ENCODE assay signal across 23 cellular contexts in genomic region chr3:127488740-127489139, GRCh38.
DNase-seq lines count a peak whose midpoint lies in the region; ATAC-seq, FAIRE-seq and TF ChIP-seq lines count a peak whose summit lies in the region.
"Had no signal": no experiment of that assay in that cellular context is flagged by ENCODE, and none has a peak within 500 bp of the region (broad histone marks: within the 10 kb centered on the region; RNA-seq: fewer than 3 reads in every experiment).

No MANE protein-coding gene starts in this region.

- no peak overlapping the region for H2AFZ ChIP-seq in H1 (ENCODE audit: low read length)
- H2AFZ ChIP-seq: GM23248, PC-9 had no signal

- H2BK15ac ChIP-seq in H1 (ENCODE audit: low read length), result no peak overlapping the region

- no peak overlapping the region for H4K8ac ChIP-seq in H1 (ENCODE audit: extremely low read depth, insufficient read depth, low read length)

- H3K56ac ChIP-seq in H1 (replicated peaks; ENCODE audit: insufficient read length, low read depth, low read length), result no peak overlapping the region

- no peak for TF ChIP-seq CTCF in H1 (IDR thresholded peaks at IDR 0.05; ENCODE audit: control extremely low read depth in 1 of 3, insufficient read depth in 1 of 3, low read depth in 1 of 3, low read length in 3 of 3)

- H3K4me1 Mint-ChIP-seq in activated naive CD4-positive, alpha-beta T cell treated with anti-CD3 and anti-CD28 coated beads for 36 hours (ENCODE audit: low read depth), result peaks cover 9% of the 10 kb centered on the region
- H3K4me1 Mint-ChIP-seq in activated naive CD4-positive, alpha-beta T cell treated with anti-CD3 and anti-CD28 coated beads, Interleukin-2, amount 10 ng/mL, durations not matched to agents 7 days and 5 days, result peaks cover 8% of the 10 kb centered on the region

- ATAC-seq in GM18498 (IDR thresholded peaks at IDR 0.05; ENCODE audit: unreplicated experiment), result no peak
- ATAC-seq: A549, Right ventricle myocardium inferior had no signal

- peaks cover 0 to 4% (median under 1%) of the 10 kb centered on the region in 4 experiments; a peak in 2 of 8 replicates for H3K36me3 ChIP-seq in H1 (ENCODE audit: control insufficient read depth in 2 of 4, insufficient read depth in 4 of 4, low read length in 3 of 4)
- H3K36me3 ChIP-seq: BLaER1 treated with 17β-estradiol and CSF1 and Interleukin-3, amounts not matched to agents 10 nM and 100 nM; SJCRH30 had no signal

- peak; percentile 2 for DNase-seq in activated naive CD4-positive, alpha-beta T cell treated with anti-CD3 and anti-CD28 coated beads for 36 hours
- no peak for DNase-seq in activated naive CD4-positive, alpha-beta T cell treated with anti-CD3 and anti-CD28 coated beads, Interleukin-2, amount 10 ng/mL, durations not matched to agents 7 days and 5 days
- DNase-seq in H1 (ENCODE audit: low read depth in 1 of 2, low spot score in 2 of 2) (no peak), mesenteric fat pad (ENCODE audit: low spot score) (peak; percentile 74), ureter (ENCODE audit: low spot score) (peak; percentile 15), erythroblast (lab: John Stamatoyannopoulos, UW) (no peak)
- DNase-seq: AML-193; CD4-positive, alpha-beta T cell; GM23248; HCEC 1CT; MM.1S; NCI-H2029 treated with DMSO at 0.1 percent for 48 hours; NCI-H446 treated with DMSO at 0.1 percent for 48 hours; NCI-H526 treated with DMSO at 0.1 percent for 48 hours; PC-9; SJCRH30 had no signal

- no peak overlapping the region for H2BK120ac ChIP-seq in H1 (replicated peaks; ENCODE audit: low read depth, low read length)

- H3K79me2 ChIP-seq in H1 (ENCODE audit: control insufficient read depth in 1 of 2, insufficient read depth in 2 of 2, low read length in 2 of 2), result no peaks in the 10 kb centered on the region

- 0 out of 2 replicates have a peak overlapping the region, but pooled peaks have one; percentile 27 for H2BK12ac ChIP-seq in H1 (ENCODE audit: low read depth, low read length)

- H3K27me3 Mint-ChIP-seq in activated naive CD4-positive, alpha-beta T cell treated with anti-CD3 and anti-CD28 coated beads for 36 hours (ENCODE audit: low read depth), result peaks cover 24% of the 10 kb centered on the region
- H3K27me3 Mint-ChIP-seq in activated naive CD4-positive, alpha-beta T cell treated with anti-CD3 and anti-CD28 coated beads, Interleukin-2, amount 10 ng/mL, durations not matched to agents 7 days and 5 days, result peaks cover 41% of the 10 kb centered on the region

- H3K27ac Mint-ChIP-seq in activated naive CD4-positive, alpha-beta T cell treated with anti-CD3 and anti-CD28 coated beads for 36 hours, result no peak overlapping the region
- no peak overlapping the region for H3K27ac Mint-ChIP-seq in activated naive CD4-positive, alpha-beta T cell treated with anti-CD3 and anti-CD28 coated beads, Interleukin-2, amount 10 ng/mL, durations not matched to agents 7 days and 5 days
- H3K27ac Mint-ChIP-seq: CD4-positive, alpha-beta T cell; IgD-negative memory B cell had no signal

- no peak overlapping the region for H2BK20ac ChIP-seq in H1 (ENCODE audit: low read length)

- no peak overlapping the region for H3K4me3 Mint-ChIP-seq in activated naive CD4-positive, alpha-beta T cell treated with anti-CD3 and anti-CD28 coated beads for 36 hours
- H3K4me3 Mint-ChIP-seq in activated naive CD4-positive, alpha-beta T cell treated with anti-CD3 and anti-CD28 coated beads, Interleukin-2, amount 10 ng/mL, durations not matched to agents 7 days and 5 days, result no peak overlapping the region
- H3K4me3 Mint-ChIP-seq: CD4-positive, alpha-beta T cell; IgD-negative memory B cell had no signal

- no peak overlapping the region for H3K9ac ChIP-seq in H1 (replicated peaks in 1 of 4; ENCODE audit: extremely low read depth in 1 of 4, low read depth in 3 of 4, low read length in 3 of 4)
- H3K9ac ChIP-seq: BLaER1 treated with 17β-estradiol and CSF1 and Interleukin-3, amounts not matched to agents 10 nM and 100 nM; GM23248; KMS-11 had no signal

- no peak overlapping the region for H4K91ac ChIP-seq in H1 (replicated peaks; ENCODE audit: insufficient read length, low read length)

- WGBS in H1 (ENCODE audit: extremely low coverage in 1 of 2, insufficient coverage in 1 of 2, insufficient read length in 1 of 2, insufficient replicate concordance in 2 of 2, low coverage in 1 of 2, low lambda C conversion rate in 2 of 2, missing lambda C conversion rate in 1 of 2), 2 experiments, result 94% methylated on average over 3 of the region's 3 CpGs; no CpG with 5 or more reads in 1 of the 2 experiments

- no peaks in the 10 kb centered on the region for H3K9me3 Mint-ChIP-seq in activated naive CD4-positive, alpha-beta T cell treated with anti-CD3 and anti-CD28 coated beads for 36 hours
- H3K9me3 Mint-ChIP-seq in activated naive CD4-positive, alpha-beta T cell treated with anti-CD3 and anti-CD28 coated beads, Interleukin-2, amount 10 ng/mL, durations not matched to agents 7 days and 5 days, result no peaks in the 10 kb centered on the region
- H3K9me3 Mint-ChIP-seq: CD4-positive, alpha-beta T cell had no signal

- no peaks in the 10 kb centered on the region for H3K79me1 ChIP-seq in H1 (ENCODE audit: low read depth, low read length)

- no peak overlapping the region for H3K23ac ChIP-seq in H1 (ENCODE audit: insufficient read length)

- no peaks in the 10 kb centered on the region for H4K20me1 ChIP-seq in H1 (replicated peaks in 1 of 2; ENCODE audit: control insufficient read depth in 1 of 2, insufficient read depth in 2 of 2, low read length in 2 of 2)

- no peaks in the 10 kb centered on the region for H3K27me3 ChIP-seq in H1 (replicated peaks in 1 of 4; ENCODE audit: control insufficient read depth in 3 of 4, extremely low read depth in 1 of 4, insufficient read depth in 3 of 4, low read length in 3 of 4)
- H3K27me3 ChIP-seq: BLaER1 treated with 17β-estradiol and CSF1 and Interleukin-3, amounts not matched to agents 10 nM and 100 nM had no signal

- H2BK5ac ChIP-seq in H1 (ENCODE audit: low read depth, low read length), result no peak overlapping the region

- POLR2A ChIA-PET in H1 (lab: Charles Lee; ENCODE audit: partially characterized antibody), result no interaction called here

- TF ChIP-seq EP300 in H1 (IDR thresholded peaks at IDR 0.05; ENCODE audit: borderline replicate concordance in 1 of 2, low read depth in 2 of 2, low read length in 2 of 2), result no peak

- H3K4me1 ChIP-seq in H1 (replicated peaks in 1 of 4; ENCODE audit: control insufficient read depth in 3 of 4, insufficient read depth in 4 of 4, low read length in 3 of 4), result peaks cover 0 to 4% (median 2%) of the 10 kb centered on the region in 4 experiments; a peak in 2 of 7 replicates
- H3K4me1 ChIP-seq: A549, SJCRH30 had no signal

- H3K27ac ChIP-seq in H1 (ENCODE audit: low read depth, low read length), result no peak overlapping the region
- H3K27ac ChIP-seq: A549; BLaER1 treated with 17β-estradiol and CSF1 and Interleukin-3, amounts not matched to agents 10 nM and 100 nM; GM23248; KMS-11; PC-9; SJCRH30 had no signal

- H3K4me2 ChIP-seq in H1 (ENCODE audit: insufficient read depth in 1 of 2, low read depth in 2 of 2, low read length in 2 of 2), result no peak overlapping the region
- H3K4me2 ChIP-seq: A549; BLaER1 treated with 17β-estradiol and CSF1 and Interleukin-3, amounts not matched to agents 10 nM and 100 nM; KMS-11; PC-9 had no signal

- TF ChIP-seq POLR2A in H1 (IDR thresholded peaks at IDR 0.05; ENCODE audit: control extremely low read depth in 1 of 2, low read depth in 2 of 2, low read length in 2 of 2), result no peak
- TF ChIP-seq POLR2A in erythroblast (IDR thresholded peaks at IDR 0.05; ENCODE audit: low read length), result no peak

- H2AK5ac ChIP-seq in H1 (ENCODE audit: low read depth, low read length), result no peak overlapping the region

- intact Hi-C loops in activated naive CD4-positive, alpha-beta T cell treated with anti-CD3 and anti-CD28 coated beads for 36 hours (cut with micrococcal nuclease), result no loop called here

- CTCF ChIA-PET in activated naive CD4-positive, alpha-beta T cell treated with anti-CD3 and anti-CD28 coated beads for 36 hours (lab: Charles Lee), result no interaction called here
- CTCF ChIA-PET in activated naive CD4-positive, alpha-beta T cell treated with anti-CD3 and anti-CD28 coated beads, Interleukin-2, amount 10 ng/mL, durations not matched to agents 7 days and 5 days (lab: Charles Lee), result no interaction called here
- CTCF ChIA-PET in H1 (lab: Charles Lee; ENCODE audit: partially characterized antibody), result no interaction called here

- no peak overlapping the region for H3K14ac ChIP-seq in H1 (ENCODE audit: insufficient read length)

- no peak overlapping the region for H4K5ac ChIP-seq in H1 (ENCODE audit: insufficient read length, low read depth, low read length)

- no peak overlapping the region for H3K4me3 ChIP-seq in H1 (ENCODE audit: extremely low read depth in 1 of 4, insufficient read depth in 2 of 4, low read depth in 3 of 4, low read length in 4 of 4)
- H3K4me3 ChIP-seq: A549; BLaER1 treated with 17β-estradiol and CSF1 and Interleukin-3, amounts not matched to agents 10 nM and 100 nM; GM23248; PC-9; SJCRH30 had no signal

- H3K36me3 Mint-ChIP-seq in activated naive CD4-positive, alpha-beta T cell treated with anti-CD3 and anti-CD28 coated beads for 36 hours (ENCODE audit: low read depth), result no peaks in the 10 kb centered on the region
- no peaks in the 10 kb centered on the region for H3K36me3 Mint-ChIP-seq in activated naive CD4-positive, alpha-beta T cell treated with anti-CD3 and anti-CD28 coated beads, Interleukin-2, amount 10 ng/mL, durations not matched to agents 7 days and 5 days
- H3K36me3 Mint-ChIP-seq: IgD-negative memory B cell had no signal

- peaks cover 11 to 17% of the 10 kb centered on the region in 2 experiments for H3K9me3 ChIP-seq in H1 (ENCODE audit: insufficient read depth in 2 of 2, low read depth in 1 of 2, low read length in 1 of 2)
- H3K9me3 ChIP-seq: A549, SJCRH30 had no signal

- no peak for TF ChIP-seq RAD21 in H1 (IDR thresholded peaks at IDR 0.05 in 1 of 2, conservative IDR thresholded peaks at IDR 0.05 in 1 of 2; ENCODE audit: low read depth in 2 of 2, low read length in 2 of 2)

- no peak overlapping the region for H3K18ac ChIP-seq in H1 (ENCODE audit: extremely low read depth, low read length)

- H3K4ac ChIP-seq in H1 (replicated peaks; ENCODE audit: insufficient read length, low read depth, low read length), result no peak overlapping the region

- no peak for FAIRE-seq in H1 (lab: Jason Lieb, UNC)
- FAIRE-seq: A549, D721Med had no signal

- no peaks in the 10 kb centered on the region for H3K23me2 ChIP-seq in H1 (ENCODE audit: low read depth, low read length)

TF ChIP-seq in H1, 55 proteins besides CTCF, POLR2A, EP300 and RAD21:
- TF ChIP-seq USF2 (IDR thresholded peaks at IDR 0.05; ENCODE audit: low read length) (no peak), SP4 (IDR thresholded peaks at IDR 0.05; ENCODE audit: low read length) (no peak), EGR1 (IDR thresholded peaks at IDR 0.05; ENCODE audit: borderline replicate concordance, low read depth, low read length) (no peak), SIRT6 (IDR thresholded peaks at IDR 0.05; ENCODE audit: low read length) (no peak)

Comparison
In these comparisons a context has a peak if more than half of its experiments do, and no peak if none do; other contexts are left out.
1. DNase-seq: peak in activated naive CD4-positive, alpha-beta T cell treated with anti-CD3 and anti-CD28 coated beads for 36 hours (single experiment), mesenteric fat pad (single experiment) and ureter (single experiment); none in activated naive CD4-positive, alpha-beta T cell treated with anti-CD3 and anti-CD28 coated beads, Interleukin-2, amount 10 ng/mL, durations not matched to agents 7 days and 5 days (single experiment), H1 (0 of 2) and erythroblast (0 of 2).